10 cellular contexts compared by ENCODE assay signal in genomic region chr7:2288503-2288902, GRCh38. TPM values are rescaled to one million over a fixed set of nuclear protein-coding genes. Genes with fewer than 3 reads are reported as not detected.
A peak's percentile ranks its signal among the peaks of the same experiment; 100 is the strongest.
DNase-seq lines count a peak whose midpoint lies in the region; ATAC-seq and TF ChIP-seq lines count a peak whose summit lies in the region.
"Had no signal": no experiment of that assay in that cellular context is flagged by ENCODE, and none has a peak within 500 bp of the region (broad histone marks: within the 10 kb centered on the region; RNA-seq: fewer than 3 reads in every experiment).

No MANE protein-coding gene starts in this region.

- no peak overlapping the region for H2BK15ac ChIP-seq in mesendoderm (replicated peaks; ENCODE audit: low read depth)

- H3K36me3 ChIP-seq in BLaER1 treated with 17β-estradiol and CSF1 and Interleukin-3, amounts not matched to agents 10 nM and 100 nM, result peaks cover 0 to 76% (median 4%) of the 10 kb centered on the region in 11 experiments; a peak in 6 of 22 replicates
- H3K36me3 ChIP-seq in mesendoderm (ENCODE audit: control insufficient read depth, insufficient read depth, low read length) (no peaks in the 10 kb centered on the region), heart right ventricle (no peaks in the 10 kb centered on the region)

- no peak overlapping the region for H3K4ac ChIP-seq in mesendoderm (ENCODE audit: low read depth, low read length)

- H2BK5ac ChIP-seq in mesendoderm (ENCODE audit: low read length), result no peak overlapping the region

- TF ChIP-seq CTCF in mesothelial cell of epicardium (IDR thresholded peaks at IDR 0.05; ENCODE audit: unreplicated experiment), result no peak
- TF ChIP-seq CTCF in heart right ventricle (IDR thresholded peaks at IDR 0.05), result no peak

- H3K79me1 ChIP-seq in mesendoderm (ENCODE audit: low read length), result no peaks in the 10 kb centered on the region

- no peak overlapping the region for H4K5ac ChIP-seq in mesendoderm (ENCODE audit: low read length)

- no peaks in the 10 kb centered on the region for H3K27me3 ChIP-seq in BLaER1 treated with 17β-estradiol and CSF1 and Interleukin-3, amounts not matched to agents 10 nM and 100 nM
- H3K27me3 ChIP-seq in mesendoderm (ENCODE audit: insufficient read depth, low read length, poor library complexity) (no peaks in the 10 kb centered on the region), heart right ventricle (no peaks in the 10 kb centered on the region)

- H3K4me2 ChIP-seq in BLaER1 treated with 17β-estradiol and CSF1 and Interleukin-3, amounts not matched to agents 10 nM and 100 nM, result peak overlapping the region in 8 of 11 experiments; percentile 9 to 60 (median 34); a peak in 13 of 22 replicates
- no peak overlapping the region for H3K4me2 ChIP-seq in mesendoderm (ENCODE audit: low read length)

- DNase-seq in HT-29 (ENCODE audit: low spot score), result no peak
- DNase-seq in mesothelial cell of epicardium (ENCODE audit: low spot score in 2 of 2, unreplicated experiment in 2 of 2), result no peak
- no peak for DNase-seq in mesendoderm
- DNase-seq in heart right ventricle, result no peak
- DNase-seq: activated T-cell treated with anti-CD3 and anti-CD28 coated beads, Interleukin-2, amount 50 U/mL, for 1 hour had no signal

- intact Hi-C loops in heart right ventricle (cut with DNase I), result no loop called here

- ATAC-seq in GM19023 (IDR thresholded peaks at IDR 0.05; ENCODE audit: unreplicated experiment), result peak; percentile 65
- ATAC-seq in HG02610 (IDR thresholded peaks at IDR 0.05; ENCODE audit: unreplicated experiment), result peak; percentile 76
- ATAC-seq in HG03460 (IDR thresholded peaks at IDR 0.05; ENCODE audit: unreplicated experiment), result peak; percentile 85
- ATAC-seq in heart right ventricle, result no peak

- H3K18ac ChIP-seq in mesendoderm (ENCODE audit: low read length), result no peak overlapping the region

- H3K23ac ChIP-seq in mesendoderm (ENCODE audit: low read length), result no peak overlapping the region

- H3K4me1 Mint-ChIP-seq in mesothelial cell of epicardium, result no peaks in the 10 kb centered on the region

- H2AK5ac ChIP-seq in mesendoderm (ENCODE audit: low read length), result no peak overlapping the region

- no CpG with 5 or more reads among the region's 8 CpGs for WGBS in mesendoderm (ENCODE audit: extremely low coverage, insufficient coverage, low lambda C conversion rate)
- WGBS in heart right ventricle, 2 donors, result 89 to 92% methylated on average over 8 of the region's 8 CpGs

- peak overlapping the region in 3 of 11 experiments; percentile 21 to 38 (median 22); a peak in 3 of 22 replicates for H3K9ac ChIP-seq in BLaER1 treated with 17β-estradiol and CSF1 and Interleukin-3, amounts not matched to agents 10 nM and 100 nM
- H3K9ac ChIP-seq in mesendoderm (ENCODE audit: low read length), result no peak overlapping the region

- H4K8ac ChIP-seq in mesendoderm (ENCODE audit: low read depth, low read length), result no peak overlapping the region

- peaks cover 0 to 12% (median 4%) of the 10 kb centered on the region in 11 experiments; a peak in 6 of 22 replicates for H3K9me3 ChIP-seq in BLaER1 treated with 17β-estradiol and CSF1 and Interleukin-3, amounts not matched to agents 10 nM and 100 nM (replicated peaks in 1 of 11)
- H3K9me3 ChIP-seq in heart right ventricle, result no peaks in the 10 kb centered on the region

- H3K36me3 Mint-ChIP-seq in mesothelial cell of epicardium, result peaks cover 6% of the 10 kb centered on the region

- H3K27ac ChIP-seq in BLaER1 treated with 17β-estradiol and CSF1 and Interleukin-3, amounts not matched to agents 10 nM and 100 nM, result no peak overlapping the region
- no peak overlapping the region for H3K27ac ChIP-seq in mesendoderm (ENCODE audit: low read depth, low read length)
- no peak overlapping the region for H3K27ac ChIP-seq in heart right ventricle
- H3K27ac ChIP-seq: VCaP had no signal

- no peaks in the 10 kb centered on the region for H3K27me3 Mint-ChIP-seq in mesothelial cell of epicardium (ENCODE audit: low read depth)

- no peaks in the 10 kb centered on the region for H3K9me3 Mint-ChIP-seq in mesothelial cell of epicardium

- H2BK120ac ChIP-seq in mesendoderm (ENCODE audit: low read depth, low read length), result no peak overlapping the region

- no peak overlapping the region for H3K4me3 Mint-ChIP-seq in mesothelial cell of epicardium

- no peak overlapping the region for H3K27ac Mint-ChIP-seq in mesothelial cell of epicardium

- H3K4me1 ChIP-seq in BLaER1 treated with 17β-estradiol and CSF1 and Interleukin-3, amounts not matched to agents 10 nM and 100 nM, result peaks cover under 1 to 22% (median 15%) of the 10 kb centered on the region in 10 experiments; a peak in 19 of 20 replicates
- H3K4me1 ChIP-seq in mesendoderm (ENCODE audit: control insufficient read depth, low read depth, low read length) (no peaks in the 10 kb centered on the region), heart right ventricle (no peaks in the 10 kb centered on the region)

- H3K56ac ChIP-seq in mesendoderm (ENCODE audit: low read length), result no peak overlapping the region

- H3K4me3 ChIP-seq in BLaER1 treated with 17β-estradiol and CSF1 and Interleukin-3, amounts not matched to agents 10 nM and 100 nM, result no peak overlapping the region
- H3K4me3 ChIP-seq in mesendoderm (ENCODE audit: low read length) (no peak overlapping the region), heart right ventricle (no peak overlapping the region)

- H4K20me1 ChIP-seq in BLaER1 treated with 17β-estradiol and CSF1 and Interleukin-3, amounts not matched to agents 10 nM and 100 nM, result peaks cover 5 to 100% (median 36%) of the 10 kb centered on the region in 11 experiments; a peak in 20 of 22 replicates

- H3K79me2 ChIP-seq in mesendoderm (ENCODE audit: control insufficient read depth, insufficient read depth, low read length), result no peaks in the 10 kb centered on the region

RNA-seq across cellular contexts. Expression of gene SNX8, which starts 25.7 kb away (rescaled TPM):
- 41.7 and 44.0 TPM in 2 replicates for total RNA-seq in HT-29 (2014; rRNA removed; shearing (Covaris generic))
- total RNA-seq in mesothelial cell of epicardium (35.3 to 42.6 TPM (median 41.2 TPM) in 3 replicates), heart right ventricle (10 to 100 TPM; 15.6 to 31.8 (median 21.6) TPM)
- polyA plus RNA-seq in mesendoderm (2013, experiment 1 of 2), result 12.2 TPM
- polyA plus RNA-seq in mesendoderm (2013, experiment 2 of 2), result 12.5 TPM
- polyA plus RNA-seq in heart right ventricle, result 10 to 100 TPM; 14.7 to 19.7 TPM

RNA-seq across cellular contexts. Expression of gene NUDT1, which starts 46.5 kb away (rescaled TPM):
- 68.6 and 69.1 TPM in 2 replicates for total RNA-seq in HT-29 (2014; rRNA removed; shearing (Covaris generic))
- total RNA-seq in mesothelial cell of epicardium (16.1 to 19.2 TPM (median 17.3 TPM) in 3 replicates), heart right ventricle (10 to 100 TPM in 8 of 10 donors, 1 to 10 TPM in 2; 7.7 to 15.8 (median 11.9) TPM)
- polyA plus RNA-seq in mesendoderm (2013, experiment 1 of 2), result 53.8 TPM
- 54.9 TPM for polyA plus RNA-seq in mesendoderm (2013, experiment 2 of 2)
- polyA plus RNA-seq in heart right ventricle, result 10 to 100 TPM; 16.1 to 35.8 TPM

RNA-seq across cellular contexts. Expression of gene MRM2, which starts 46.5 kb away (rescaled TPM):
- total RNA-seq in HT-29 (2014; rRNA removed; shearing (Covaris generic)), result 46.6 and 48.2 TPM in 2 replicates
- total RNA-seq in mesothelial cell of epicardium (25.2 to 26.1 TPM (median 25.3 TPM) in 3 replicates), heart right ventricle (10 to 100 TPM; 16.5 to 22.2 (median 19.6) TPM)
- polyA plus RNA-seq in mesendoderm (2013, experiment 1 of 2), result 34.2 TPM
- polyA plus RNA-seq in mesendoderm (2013, experiment 2 of 2), result 35.2 TPM
- polyA plus RNA-seq in heart right ventricle, result 10 to 100 TPM; 14.2 to 25.0 TPM

RNA-seq across cellular contexts. Expression of gene MAD1L1, which starts 55.8 kb away (rescaled TPM):
- 89.2 and 103 TPM in 2 replicates for total RNA-seq in HT-29 (2014; rRNA removed; shearing (Covaris generic))
- total RNA-seq in mesothelial cell of epicardium (39.0 to 45.0 TPM (median 41.2 TPM) in 3 replicates), heart right ventricle (10 to 100 TPM; 13.8 to 22.4 (median 18.7) TPM)
- 19.5 TPM for polyA plus RNA-seq in mesendoderm (2013, experiment 1 of 2)
- polyA plus RNA-seq in mesendoderm (2013, experiment 2 of 2), result 20.8 TPM
- 10 to 100 TPM; 30.4 to 46.8 TPM for polyA plus RNA-seq in heart right ventricle

Comparison
In these comparisons a context has a peak if more than half of its experiments do, and no peak if none do; other contexts are left out.
1. ATAC-seq: peak in GM19023 (single experiment), HG02610 (single experiment) and HG03460 (single experiment); none in heart right ventricle (0 of 8).